Comparison of ENCODE assay signal across 1 cellular context in genomic region chr6:35687658-35688604, GRCh38.
A peak's percentile ranks its signal among the peaks of the same experiment; 100 is the strongest.
TF ChIP-seq lines count a peak whose summit lies in the region.

No MANE protein-coding gene starts in this region.

TF ChIP-seq in HepG2, 621 proteins besides CTCF, POLR2A, EP300 and RAD21 (continued from another document and continues in another):
- TF ChIP-seq KLF12 (CRISPR knock-in tag; IDR thresholded peaks at IDR 0.05; ENCODE audit: borderline replicate concordance) (0 out of 2 replicates have a peak, but pooled peaks have one; percentile 28), FOXC1 (CRISPR knock-in tag; IDR thresholded peaks at IDR 0.05; ENCODE audit: borderline replicate concordance) (peak; percentile 84), NCOA1 (CRISPR knock-in tag; IDR thresholded peaks at IDR 0.05) (0 out of 2 replicates have a peak, but pooled peaks have one; percentile 31), ZNF33B (CRISPR knock-in tag; IDR thresholded peaks at IDR 0.05) (peak; percentile 86; the same call in 1 of the 2 replicates), MED1 (CRISPR knock-in tag; IDR thresholded peaks at IDR 0.05) (peak; percentile 12; the same call in 1 of the 2 replicates), KAT2B (IDR thresholded peaks at IDR 0.05; ENCODE audit: borderline replicate concordance, low read depth, low read length) (no peak), GATAD1 (CRISPR knock-in tag; IDR thresholded peaks at IDR 0.05) (peak; percentile 4; the same call in 1 of the 2 replicates), PAXIP1 (CRISPR knock-in tag; conservative IDR thresholded peaks at IDR 0.05) (0 out of 2 replicates have a peak, but pooled peaks have one; percentile 24), ZNF335 (CRISPR knock-in tag; IDR thresholded peaks at IDR 0.05) (peak; percentile 50; the same call in 1 of the 2 replicates), ZNF430 (CRISPR knock-in tag; IDR thresholded peaks at IDR 0.05) (0 out of 2 replicates have a peak, but pooled peaks have one; percentile 23), NR0B2 (CRISPR knock-in tag; IDR thresholded peaks at IDR 0.05) (peak; percentile 63; the same call in 1 of the 2 replicates), E2F1 (CRISPR knock-in tag; IDR thresholded peaks at IDR 0.05) (peak; percentile 27; the same call in 1 of the 2 replicates), ASH2L (IDR thresholded peaks at IDR 0.05; ENCODE audit: insufficient read length, low read depth, low read length) (peak; percentile 98), GLI4 (CRISPR knock-in tag; IDR thresholded peaks at IDR 0.05; ENCODE audit: borderline replicate concordance) (peak; percentile 80; the same call in 1 of the 2 replicates), ZNF124 (CRISPR knock-in tag; IDR thresholded peaks at IDR 0.05) (0 out of 2 replicates have a peak, but pooled peaks have one; percentile 21), ZNF691 (CRISPR knock-in tag; IDR thresholded peaks at IDR 0.05; ENCODE audit: borderline replicate concordance, low read depth) (peak; percentile 72; the same call in 1 of the 2 replicates), ELK4 (CRISPR knock-in tag; IDR thresholded peaks at IDR 0.05; ENCODE audit: borderline replicate concordance) (no peak), SATB2 (CRISPR knock-in tag; IDR thresholded peaks at IDR 0.05) (peak; percentile 12; the same call in 1 of the 2 replicates), HES4 (CRISPR knock-in tag; IDR thresholded peaks at IDR 0.05; ENCODE audit: borderline replicate concordance) (0 out of 2 replicates have a peak, but pooled peaks have one; percentile 63), BRF2 (CRISPR knock-in tag; IDR thresholded peaks at IDR 0.05) (0 out of 2 replicates have a peak, but pooled peaks have one; percentile 33), ZNF230 (CRISPR knock-in tag; IDR thresholded peaks at IDR 0.05) (peak; percentile 79; the same call in 1 of the 2 replicates), TEF (CRISPR knock-in tag; IDR thresholded peaks at IDR 0.05) (0 out of 2 replicates have a peak, but pooled peaks have one; percentile 24), ZNF777 (CRISPR knock-in tag; IDR thresholded peaks at IDR 0.05) (peak; percentile 99), PITX1 (CRISPR knock-in tag; IDR thresholded peaks at IDR 0.05) (peak; percentile 41; the same call in 1 of the 2 replicates), ZFP90 (CRISPR knock-in tag; IDR thresholded peaks at IDR 0.05; ENCODE audit: borderline replicate concordance) (peak; percentile 12), KLF15 (CRISPR knock-in tag; IDR thresholded peaks at IDR 0.05; ENCODE audit: borderline replicate concordance) (peak; percentile 45; the same call in 1 of the 2 replicates), ZMAT3 (CRISPR knock-in tag; conservative IDR thresholded peaks at IDR 0.05) (no peak), ZNF570 (CRISPR knock-in tag; IDR thresholded peaks at IDR 0.05; ENCODE audit: borderline replicate concordance) (0 out of 2 replicates have a peak, but pooled peaks have one; percentile 39), ZNF616 (CRISPR knock-in tag; IDR thresholded peaks at IDR 0.05; ENCODE audit: low read depth) (peak; percentile 99), MLX (CRISPR knock-in tag; IDR thresholded peaks at IDR 0.05) (no peak), KMT2A (CRISPR knock-in tag; IDR thresholded peaks at IDR 0.05) (peak; percentile 93), ZNF3 (CRISPR knock-in tag; IDR thresholded peaks at IDR 0.05) (no peak), ZFP36L2 (CRISPR knock-in tag; IDR thresholded peaks at IDR 0.05) (no peak), SALL1 (CRISPR knock-in tag; IDR thresholded peaks at IDR 0.05) (peak; percentile 57; the same call in 1 of the 2 replicates), FOSL2 (CRISPR knock-in tag; IDR thresholded peaks at IDR 0.05) (peak; percentile 29; the same call in 1 of the 2 replicates), ZNF263 (CRISPR knock-in tag; IDR thresholded peaks at IDR 0.05) (peak; percentile 66), ZFP91 (CRISPR knock-in tag; IDR thresholded peaks at IDR 0.05; ENCODE audit: borderline replicate concordance) (peak; percentile 77; the same call in 1 of the 2 replicates), ZBTB38 (CRISPR knock-in tag; IDR thresholded peaks at IDR 0.05) (peak; percentile 30; the same call in 1 of the 2 replicates), ARNT2 (CRISPR knock-in tag; IDR thresholded peaks at IDR 0.05; ENCODE audit: low read depth) (0 out of 2 replicates have a peak, but pooled peaks have one; percentile 5), LBX2 (CRISPR knock-in tag; IDR thresholded peaks at IDR 0.05; ENCODE audit: borderline replicate concordance) (0 out of 2 replicates have a peak, but pooled peaks have one; percentile 45), NR2F1 (CRISPR knock-in tag; IDR thresholded peaks at IDR 0.05) (no peak), ZSCAN21 (CRISPR knock-in tag; IDR thresholded peaks at IDR 0.05; ENCODE audit: borderline replicate concordance) (0 out of 2 replicates have a peak, but pooled peaks have one; percentile 17), ZNF879 (CRISPR knock-in tag; IDR thresholded peaks at IDR 0.05) (0 out of 2 replicates have a peak, but pooled peaks have one; percentile 31), HMGXB3 (CRISPR knock-in tag; IDR thresholded peaks at IDR 0.05; ENCODE audit: borderline replicate concordance) (no peak; the same call in 1 of the 2 replicates), ZNF264 (CRISPR knock-in tag; IDR thresholded peaks at IDR 0.05) (no peak; the same call in none of the 2 replicates), KDM5B (CRISPR knock-in tag; IDR thresholded peaks at IDR 0.05; ENCODE audit: borderline replicate concordance) (peak; percentile 78; the same call in 1 of the 2 replicates), HOXA3 (CRISPR knock-in tag; IDR thresholded peaks at IDR 0.05) (peak; percentile 39; the same call in 1 of the 2 replicates), CAMTA2 (CRISPR knock-in tag; IDR thresholded peaks at IDR 0.05; ENCODE audit: borderline replicate concordance) (peak; percentile 63; the same call in 1 of the 2 replicates)
